Comparison of ENCODE assay signal across 28 cellular contexts in the genomic region with DNA sequence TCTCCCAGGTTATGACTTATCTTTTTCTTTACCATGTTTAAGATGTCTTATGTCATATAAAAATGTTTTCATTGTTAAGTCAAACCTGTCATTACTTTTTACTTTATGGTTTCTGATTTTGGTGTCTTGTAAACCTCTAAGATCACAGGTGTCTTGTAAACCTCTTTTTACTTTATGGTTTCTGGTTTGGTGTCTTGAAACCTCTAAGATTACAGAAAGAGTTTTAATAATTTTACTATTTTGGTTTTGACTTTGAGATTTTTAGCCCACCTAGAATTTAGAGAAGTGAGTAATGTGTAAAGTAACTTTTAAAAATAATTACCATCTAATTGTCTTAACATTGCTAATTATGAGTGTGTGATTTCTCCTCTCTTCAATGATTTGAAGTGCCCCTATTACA. TPM values are rescaled to one million over a fixed set of nuclear protein-coding genes. Genes with fewer than 3 reads are reported as not detected.
"Had no signal": no experiment of that assay in that cellular context is flagged by ENCODE, and none has a peak within 500 bp of the region (broad histone marks: within the 10 kb centered on the region; RNA-seq: fewer than 3 reads in every experiment).

No MANE protein-coding gene starts in this region.

- H3K4me1 Mint-ChIP-seq: activated CD4-positive, alpha-beta T cell treated with anti-CD3 and anti-CD28 coated beads for 36 hours; central memory CD8-positive, alpha-beta T cell had no signal

- H3K4me3 ChIP-seq: breast epithelium, dorsolateral prefrontal cortex, esophagus squamous epithelium, gastrocnemius medialis, lung, transverse colon had no signal

- H3K27me3 ChIP-seq: breast epithelium, left lung, transverse colon had no signal

- DNase-seq: activated CD4-positive, alpha-beta T cell treated with anti-CD3 and anti-CD28 coated beads for 36 hours; activated CD4-positive, alpha-beta T cell treated with anti-CD3 and anti-CD28 coated beads, Interleukin-2, amount 50 U/mL, for 4 hours; activated CD8-positive, alpha-beta memory T cell treated with anti-CD3 and anti-CD28 coated beads, Interleukin-2, amount 50 U/mL, for 48 hours; activated effector memory CD4-positive, alpha-beta T cell treated with Interleukin-2 at 50 U/mL for 16 hours; activated naive CD4-positive, alpha-beta T cell treated with anti-CD3 and anti-CD28 coated beads for 36 hours; activated naive CD8-positive, alpha-beta T cell treated with anti-CD3 and anti-CD28 coated beads, Interleukin-2, amount 10 ng/mL, durations not matched to agents 7 days and 5 days; activated T-cell treated with anti-CD3 and anti-CD28 coated beads, Interleukin-2, amount 50 U/mL, for 4 hours; amniotic stem cell; dorsolateral prefrontal cortex; effector memory CD8-positive, alpha-beta T cell; esophagus squamous epithelium; gastrocnemius medialis; hippocampal formation; kidney glomerular epithelial cell; left lung; naive thymus-derived CD4-positive, alpha-beta T cell; right cardiac atrium; stimulated activated CD4-positive, alpha-beta T cell treated with anti-CD3 and anti-CD28 coated beads, Interleukin-4, amount 100 ng/mL, for 4 hours; transverse colon; WERI-Rb-1 had no signal

- ATAC-seq: activated CD4-positive, alpha-beta T cell treated with anti-CD3 and anti-CD28 coated beads for 36 hours; activated T-cell treated with anti-CD3 and anti-CD28 coated beads, Interleukin-2, amount 50 U/mL, for 4 hours; effector memory CD8-positive, alpha-beta T cell; gastrocnemius medialis; left lung; naive thymus-derived CD4-positive, alpha-beta T cell; right cardiac atrium had no signal

- H3K9me3 ChIP-seq: esophagus squamous epithelium, gastrocnemius medialis, left lung had no signal

- H3K27ac Mint-ChIP-seq: activated CD4-positive, alpha-beta T cell treated with anti-CD3 and anti-CD28 coated beads for 36 hours; activated naive CD4-positive, alpha-beta T cell treated with anti-CD3 and anti-CD28 coated beads for 36 hours; activated naive CD8-positive, alpha-beta T cell treated with anti-CD3 and anti-CD28 coated beads, Interleukin-2, amount 10 ng/mL, durations not matched to agents 7 days and 5 days; effector memory CD8-positive, alpha-beta T cell; naive thymus-derived CD4-positive, alpha-beta T cell had no signal

- FAIRE-seq: colon, TTC549, urothelium cell line had no signal

- H3K36me3 ChIP-seq: breast epithelium, esophagus squamous epithelium, gastrocnemius medialis, left lung, transverse colon, WERI-Rb-1 had no signal

- H3K27ac ChIP-seq: breast epithelium, dorsolateral prefrontal cortex, esophagus squamous epithelium, gastrocnemius medialis, left lung, parathyroid adenoma, WERI-Rb-1 had no signal

- H3K4me3 Mint-ChIP-seq: activated CD4-positive, alpha-beta T cell treated with anti-CD3 and anti-CD28 coated beads for 36 hours; activated naive CD4-positive, alpha-beta T cell treated with anti-CD3 and anti-CD28 coated beads for 36 hours; activated naive CD8-positive, alpha-beta T cell treated with anti-CD3 and anti-CD28 coated beads, Interleukin-2, amount 10 ng/mL, durations not matched to agents 7 days and 5 days; activated T-cell treated with anti-CD3 and anti-CD28 coated beads, Interleukin-2, amount 50 U/mL, for 4 hours; central memory CD8-positive, alpha-beta T cell; effector memory CD8-positive, alpha-beta T cell had no signal

- H3K9me3 Mint-ChIP-seq: activated naive CD8-positive, alpha-beta T cell treated with anti-CD3 and anti-CD28 coated beads, Interleukin-2, amount 10 ng/mL, durations not matched to agents 7 days and 5 days; activated T-cell treated with anti-CD3 and anti-CD28 coated beads, Interleukin-2, amount 50 U/mL, for 4 hours; central memory CD8-positive, alpha-beta T cell; effector memory CD8-positive, alpha-beta T cell had no signal

- H3K4me1 ChIP-seq: gastrocnemius medialis, parathyroid adenoma had no signal

RNA-seq across cellular contexts. Expression of a gene that starts 2.6 kb away (rescaled TPM):
- polyA plus RNA-seq: naive thymus-derived CD4-positive, alpha-beta T cell had no signal

RNA-seq across cellular contexts. Expression of a gene that starts 55.2 kb away (rescaled TPM):
- total RNA-seq: pulmonary artery endothelial cell had no signal
